In genomic region chr6:134720353-134721094, GRCh38 we compare ENCODE assay signal across 1 cellular context.
TF ChIP-seq lines count a peak whose summit lies in the region.

No MANE protein-coding gene starts in this region.

TF ChIP-seq in SK-N-SH, 30 proteins besides CTCF, POLR2A, EP300 and RAD21 (continued from another document):
- TF ChIP-seq, protein P1, sequence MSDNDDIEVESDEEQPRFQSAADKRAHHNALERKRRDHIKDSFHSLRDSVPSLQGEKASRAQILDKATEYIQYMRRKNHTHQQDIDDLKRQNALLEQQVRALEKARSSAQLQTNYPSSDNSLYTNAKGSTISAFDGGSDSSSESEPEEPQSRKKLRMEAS (IDR thresholded peaks at IDR 0.05; ENCODE audit: low read depth): no peak
- TF ChIP-seq TEAD4 (IDR thresholded peaks at IDR 0.05; ENCODE audit: borderline replicate concordance, insufficient read depth) (peak; percentile 37; the same call in 1 of the 2 replicates), MXI1 (IDR thresholded peaks at IDR 0.05; ENCODE audit: low read depth, low read length) (peak; percentile 35; the same call in 1 of the 2 replicates), REST (IDR thresholded peaks at IDR 0.05; ENCODE audit: low read depth, low read length) (no peak), USF2 (IDR thresholded peaks at IDR 0.05; ENCODE audit: borderline replicate concordance, low read depth, low read length) (no peak)
- TF ChIP-seq, protein P2, sequence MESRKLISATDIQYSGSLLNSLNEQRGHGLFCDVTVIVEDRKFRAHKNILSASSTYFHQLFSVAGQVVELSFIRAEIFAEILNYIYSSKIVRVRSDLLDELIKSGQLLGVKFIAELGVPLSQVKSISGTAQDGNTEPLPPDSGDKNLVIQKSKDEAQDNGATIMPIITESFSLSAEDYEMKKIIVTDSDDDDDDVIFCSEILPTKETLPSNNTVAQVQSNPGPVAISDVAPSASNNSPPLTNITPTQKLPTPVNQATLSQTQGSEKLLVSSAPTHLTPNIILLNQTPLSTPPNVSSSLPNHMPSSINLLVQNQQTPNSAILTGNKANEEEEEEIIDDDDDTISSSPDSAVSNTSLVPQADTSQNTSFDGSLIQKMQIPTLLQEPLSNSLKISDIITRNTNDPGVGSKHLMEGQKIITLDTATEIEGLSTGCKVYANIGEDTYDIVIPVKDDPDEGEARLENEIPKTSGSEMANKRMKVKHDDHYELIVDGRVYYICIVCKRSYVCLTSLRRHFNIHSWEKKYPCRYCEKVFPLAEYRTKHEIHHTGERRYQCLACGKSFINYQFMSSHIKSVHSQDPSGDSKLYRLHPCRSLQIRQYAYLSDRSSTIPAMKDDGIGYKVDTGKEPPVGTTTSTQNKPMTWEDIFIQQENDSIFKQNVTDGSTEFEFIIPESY (IDR thresholded peaks at IDR 0.05; ENCODE audit: borderline replicate concordance, low read depth): no peak
